8 cellular contexts compared by ENCODE assay signal in genomic region chr11:122656073-122656630, GRCh38. TPM values are rescaled to one million over a fixed set of nuclear protein-coding genes. Genes with fewer than 3 reads are reported as not detected.
DNase-seq lines count a peak whose midpoint lies in the region; ATAC-seq and TF ChIP-seq lines count a peak whose summit lies in the region.

No MANE protein-coding gene starts in this region.

- H3K27ac ChIP-seq in WERI-Rb-1, result no peak overlapping the region

- H3K27me3 ChIP-seq in WERI-Rb-1 (ENCODE audit: insufficient read depth, low read depth, severe bottlenecking), result peaks cover 96% of the 10 kb centered on the region

- no peaks in the 10 kb centered on the region for H3K36me3 ChIP-seq in WERI-Rb-1

- H3K4me3 ChIP-seq in WERI-Rb-1 (ENCODE audit: low read depth, low read length), result peak overlapping the region; percentile 50

- intact Hi-C loops in Calu3 (cut with micrococcal nuclease; ENCODE audit: unreplicated experiment), result no loop called here

- CTCF ChIA-PET in Calu3 (lab: Charles Lee), result interaction anchor here (0.6 to 1.7 kb wide), 6 partner anchors 9 to 198 kb away, joined by 3 to 6 read pairs (median 4); no protein-coding TSS in a partner anchor

- H3K27ac Mint-ChIP-seq in Calu3 (ENCODE audit: unreplicated experiment), result peak overlapping the region; percentile 58

- H3K9me3 Mint-ChIP-seq in Calu3 (ENCODE audit: low read depth, unreplicated experiment), result no peaks in the 10 kb centered on the region

- H3K27me3 Mint-ChIP-seq in Calu3 (ENCODE audit: unreplicated experiment), result no peaks in the 10 kb centered on the region

- H3K4me1 Mint-ChIP-seq in Calu3 (ENCODE audit: low read depth, unreplicated experiment), result peaks cover 24% of the 10 kb centered on the region

- no peak for TF ChIP-seq CTCF in Calu3 (IDR thresholded peaks at IDR 0.05; ENCODE audit: unreplicated experiment)
- no peak for TF ChIP-seq CTCF in WERI-Rb-1 (IDR thresholded peaks at IDR 0.05; ENCODE audit: low read depth, low read length)

- peaks cover 20% of the 10 kb centered on the region for H3K9me3 ChIP-seq in WERI-Rb-1 (ENCODE audit: severe bottlenecking)

- H3K36me3 Mint-ChIP-seq in Calu3 (ENCODE audit: insufficient read depth, unreplicated experiment), result peaks cover 28% of the 10 kb centered on the region

- ATAC-seq in GM21528 (IDR thresholded peaks at IDR 0.05; ENCODE audit: low FRiP score, unreplicated experiment), result peak; percentile 65

- H3K4me3 Mint-ChIP-seq in Calu3 (ENCODE audit: low read depth, unreplicated experiment), result peak overlapping the region; percentile 94

- peak; percentile 46 for DNase-seq in Calu3
- peak; percentile 52 for DNase-seq in HuH-7.5 (ENCODE audit: low spot score)
- DNase-seq in WERI-Rb-1, result peak; percentile 16
- peak; percentile 70 to 73 for DNase-seq in T47D (ENCODE audit: low read depth in 1 of 2, low spot score in 1 of 2)
- peak; percentile 65 for DNase-seq in kidney glomerular epithelial cell (lab: John Stamatoyannopoulos, UW)
- DNase-seq in stimulated activated CD4-positive, alpha-beta T cell treated with anti-CD3 and anti-CD28 coated beads, Interleukin-1b, Interleukin-23, amount 100 ng/mL, for 24 hours (ENCODE audit: low read depth in 4 of 4, low spot score in 1 of 4), result peak in 3 of 4 experiments; percentile 25 to 48 (median 41)
- DNase-seq in cortex of kidney (lab: John Stamatoyannopoulos, UW), result no peak

- BruUV-seq in Calu3 (replicated peaks; lab: Mats Ljungman, UMichigan), result no TSS peak

- in situ Hi-C loops in T47D (cut with HindIII; ENCODE audit: low pct_unique_long_range_greater_than_20kb, low sequenced_read_pairs), result no loop called here

RNA-seq across cellular contexts. Expression of gene UBASH3B, which starts 0.6 kb away (rescaled TPM):
- 46.0 and 74.9 TPM in 2 replicates for total RNA-seq in Calu3 (2022)
